1 cellular context compared by ENCODE assay signal in genomic region chr2:54207666-54208195, GRCh38.
A peak's percentile ranks its signal among the peaks of the same experiment; 100 is the strongest.
TF ChIP-seq lines count a peak whose summit lies in the region.

No MANE protein-coding gene starts in this region.

TF ChIP-seq in HepG2, 621 proteins besides CTCF, POLR2A, EP300 and RAD21 (continued from another document and continues in another):
- TF ChIP-seq PREB (CRISPR knock-in tag; IDR thresholded peaks at IDR 0.05), result no peak
- TF ChIP-seq TEAD2 (CRISPR knock-in tag; IDR thresholded peaks at IDR 0.05), result no peak
- TF ChIP-seq ZZZ3 (CRISPR knock-in tag; IDR thresholded peaks at IDR 0.05; ENCODE audit: borderline replicate concordance), result no peak
- no peak for TF ChIP-seq NAIF1 (CRISPR knock-in tag; IDR thresholded peaks at IDR 0.05; ENCODE audit: borderline replicate concordance)
- TF ChIP-seq ZNF12 (CRISPR knock-in tag; IDR thresholded peaks at IDR 0.05), result peak; percentile 80
- no peak for TF ChIP-seq ZMAT5 (CRISPR knock-in tag; IDR thresholded peaks at IDR 0.05; ENCODE audit: borderline replicate concordance, low read depth)
- TF ChIP-seq IKZF5 (CRISPR knock-in tag; IDR thresholded peaks at IDR 0.05), result no peak; the same call in 1 of the 2 replicates
- TF ChIP-seq KLF15 (CRISPR knock-in tag; IDR thresholded peaks at IDR 0.05; ENCODE audit: borderline replicate concordance), result no peak
- no peak for TF ChIP-seq ZNF446 (CRISPR knock-in tag; IDR thresholded peaks at IDR 0.05)
- peak; percentile 52; the same call in 1 of the 2 replicates for TF ChIP-seq DNMT3B (CRISPR knock-in tag; conservative IDR thresholded peaks at IDR 0.05)
- TF ChIP-seq ATF6 (CRISPR knock-in tag; conservative IDR thresholded peaks at IDR 0.05), result no peak
- no peak for TF ChIP-seq ZNF562 (CRISPR knock-in tag; IDR thresholded peaks at IDR 0.05; ENCODE audit: borderline replicate concordance)
- TF ChIP-seq BCL6 (CRISPR knock-in tag; IDR thresholded peaks at IDR 0.05), result peak; percentile 97
- no peak for TF ChIP-seq HOXA9 (CRISPR knock-in tag; IDR thresholded peaks at IDR 0.05; ENCODE audit: borderline replicate concordance)
- TF ChIP-seq ASH2L (IDR thresholded peaks at IDR 0.05; ENCODE audit: insufficient read length, low read depth, low read length), result peak; percentile 75
- no peak for TF ChIP-seq ZBTB49 (CRISPR knock-in tag; IDR thresholded peaks at IDR 0.05; ENCODE audit: borderline replicate concordance)
- no peak for TF ChIP-seq SNAI1 (CRISPR knock-in tag; IDR thresholded peaks at IDR 0.05; ENCODE audit: borderline replicate concordance)
- no peak for TF ChIP-seq REXO4 (CRISPR knock-in tag; IDR thresholded peaks at IDR 0.05; ENCODE audit: borderline replicate concordance)
- no peak for TF ChIP-seq TOE1 (CRISPR knock-in tag; IDR thresholded peaks at IDR 0.05)
- TF ChIP-seq CEBPG (CRISPR knock-in tag; IDR thresholded peaks at IDR 0.05), result peak; percentile 99
- TF ChIP-seq HMG20A (CRISPR knock-in tag; IDR thresholded peaks at IDR 0.05; ENCODE audit: borderline replicate concordance), result peak; percentile 97
- 0 out of 2 replicates have a peak, but pooled peaks have one; percentile 39 for TF ChIP-seq ELF1 (CRISPR knock-in tag; IDR thresholded peaks at IDR 0.05)
- TF ChIP-seq GATAD1 (CRISPR knock-in tag; IDR thresholded peaks at IDR 0.05), result no peak
- no peak for TF ChIP-seq PBX2 (CRISPR knock-in tag; IDR thresholded peaks at IDR 0.05)
- no peak for TF ChIP-seq HBP1 (CRISPR knock-in tag; IDR thresholded peaks at IDR 0.05; ENCODE audit: low read depth)
- no peak for TF ChIP-seq SNRNP70 (IDR thresholded peaks at IDR 0.05; ENCODE audit: low read depth, low read length)
- peak; percentile 81; the same call in 1 of the 2 replicates for TF ChIP-seq KDM3A (CRISPR knock-in tag; IDR thresholded peaks at IDR 0.05; ENCODE audit: low read depth)
- no peak for TF ChIP-seq ZBTB40 (IDR thresholded peaks at IDR 0.05)
- TF ChIP-seq ZBTB40 (CRISPR knock-in tag; IDR thresholded peaks at IDR 0.05), result no peak
- TF ChIP-seq NCOA2 (CRISPR knock-in tag; IDR thresholded peaks at IDR 0.05), result peak; percentile 99
- TF ChIP-seq RBFOX2 (IDR thresholded peaks at IDR 0.05; ENCODE audit: low read depth, low read length), result no peak
- TF ChIP-seq U2AF1 (optimal IDR thresholded peaks at IDR 0.05; ENCODE audit: low read depth, low read length), result no peak
- no peak for TF ChIP-seq ZNF776 (CRISPR knock-in tag; IDR thresholded peaks at IDR 0.05)
- no peak for TF ChIP-seq HNRNPUL1 (IDR thresholded peaks at IDR 0.05; ENCODE audit: low read depth, low read length)
- peak; percentile 42; the same call in 1 of the 2 replicates for TF ChIP-seq ZHX1 (CRISPR knock-in tag; IDR thresholded peaks at IDR 0.05; ENCODE audit: low read depth)
- TF ChIP-seq CERS6 (CRISPR knock-in tag; IDR thresholded peaks at IDR 0.05), result no peak
